Comparison of ENCODE assay signal across 7 cellular contexts in genomic region chr3:33446886-33447625, GRCh38. TPM values are rescaled to one million over a fixed set of nuclear protein-coding genes. Genes with fewer than 3 reads are reported as not detected.
DNase-seq lines count a peak whose midpoint lies in the region; ATAC-seq, FAIRE-seq and TF ChIP-seq lines count a peak whose summit lies in the region.
"Not testable (repeated sequence)": the region's sequence is repeated elsewhere in the genome, so short reads cannot be mapped to it uniquely, and the experiment has no call there.

No MANE protein-coding gene starts in this region.

- not testable (repeated sequence) for H3K36me3 Mint-ChIP-seq in activated CD4-positive, alpha-beta T cell treated with anti-CD3 and anti-CD28 coated beads for 36 hours (ENCODE audit: low read depth); activated naive CD4-positive, alpha-beta T cell treated with anti-CD3 and anti-CD28 coated beads, Interleukin-2, amount 10 ng/mL, durations not matched to agents 7 days and 5 days

- H3K4ac ChIP-seq in H1 (replicated peaks; ENCODE audit: insufficient read length, low read depth, low read length), result not testable (repeated sequence)

- not testable (repeated sequence) for H2BK15ac ChIP-seq in H1 (ENCODE audit: low read length)

- not testable (repeated sequence) for H3K56ac ChIP-seq in H1 (replicated peaks; ENCODE audit: insufficient read length, low read depth, low read length)

- intact Hi-C loops in activated CD4-positive, alpha-beta T cell treated with anti-CD3 and anti-CD28 coated beads for 36 hours (cut with DNase I, micrococcal nuclease), result loop anchor here in 1 of 2 experiments (10.0 kb wide), 1 partner anchor 1342 kb away; the partner anchor contains the start of gene GPD1L

- not testable (repeated sequence) for ATAC-seq in activated CD4-positive, alpha-beta T cell treated with anti-CD3 and anti-CD28 coated beads for 36 hours

- not testable (repeated sequence) for TF ChIP-seq CTCF in H1 (IDR thresholded peaks at IDR 0.05; ENCODE audit: control extremely low read depth in 1 of 3, insufficient read depth in 1 of 3, low read depth in 1 of 3, low read length in 3 of 3); neural cell (IDR thresholded peaks at IDR 0.05; ENCODE audit: poor library complexity, severe bottlenecking)

- not testable (repeated sequence) for H3K27ac ChIP-seq in H1 (ENCODE audit: low read depth, low read length)
- H3K27ac ChIP-seq in neural cell (ENCODE audit: low read length), result peak overlapping the region; percentile 28

- H2BK5ac ChIP-seq in H1 (ENCODE audit: low read depth, low read length), result not testable (repeated sequence)

- H3K27me3 ChIP-seq in H1 (replicated peaks in 1 of 4; ENCODE audit: control insufficient read depth in 3 of 4, extremely low read depth in 1 of 4, insufficient read depth in 3 of 4, low read length in 3 of 4); neural cell (ENCODE audit: insufficient read depth, low read depth, low read length): not testable (repeated sequence)

- not testable (repeated sequence) for TF ChIP-seq EP300 in H1 (IDR thresholded peaks at IDR 0.05; ENCODE audit: borderline replicate concordance in 1 of 2, low read depth in 2 of 2, low read length in 2 of 2); neural cell (conservative IDR thresholded peaks at IDR 0.05; ENCODE audit: poor library complexity, severe bottlenecking)

- H2BK120ac ChIP-seq in H1 (replicated peaks; ENCODE audit: low read depth, low read length), result not testable (repeated sequence)

- H3K23ac ChIP-seq in H1 (ENCODE audit: insufficient read length), result not testable (repeated sequence)

- H3K27me3 Mint-ChIP-seq in activated CD4-positive, alpha-beta T cell treated with anti-CD3 and anti-CD28 coated beads for 36 hours; activated naive CD4-positive, alpha-beta T cell treated with anti-CD3 and anti-CD28 coated beads, Interleukin-2, amount 10 ng/mL, durations not matched to agents 7 days and 5 days: not testable (repeated sequence)

- not testable (repeated sequence) for H4K5ac ChIP-seq in H1 (ENCODE audit: insufficient read length, low read depth, low read length)

- peaks cover 16% of the 10 kb centered on the region for H3K4me1 Mint-ChIP-seq in activated CD4-positive, alpha-beta T cell treated with anti-CD3 and anti-CD28 coated beads for 36 hours
- H3K4me1 Mint-ChIP-seq in activated naive CD4-positive, alpha-beta T cell treated with anti-CD3 and anti-CD28 coated beads, Interleukin-2, amount 10 ng/mL, durations not matched to agents 7 days and 5 days, result peaks cover 16% of the 10 kb centered on the region

- not testable (repeated sequence) for H3K14ac ChIP-seq in H1 (ENCODE audit: insufficient read length)

- POLR2A ChIA-PET in activated CD4-positive, alpha-beta T cell treated with anti-CD3 and anti-CD28 coated beads for 36 hours (lab: Charles Lee), result not testable (repeated sequence)
- POLR2A ChIA-PET in H1 (lab: Charles Lee; ENCODE audit: partially characterized antibody), result interaction anchor here (0.8 kb wide), 1 partner anchor 8 kb away, joined by 3 read pairs; no protein-coding TSS in a partner anchor

- CTCF ChIA-PET in activated CD4-positive, alpha-beta T cell treated with anti-CD3 and anti-CD28 coated beads for 36 hours (lab: Charles Lee), result interaction anchor here (0.7 to 0.9 kb wide), 2 partner anchors 17 to 28 kb away, joined by 3 read pairs; no protein-coding TSS in a partner anchor
- CTCF ChIA-PET in activated naive CD4-positive, alpha-beta T cell treated with anti-CD3 and anti-CD28 coated beads, Interleukin-2, amount 10 ng/mL, durations not matched to agents 7 days and 5 days (lab: Charles Lee), result not testable (repeated sequence)
- CTCF ChIA-PET in H1 (lab: Charles Lee; ENCODE audit: partially characterized antibody), result interaction anchor here (0.6 kb wide), 1 partner anchor 334 kb away, joined by 6 read pairs; no protein-coding TSS in a partner anchor

- H3K9me2 ChIP-seq in neural cell (ENCODE audit: insufficient read depth, low read length), result not testable (repeated sequence)

- H3K79me2 ChIP-seq in H1 (ENCODE audit: control insufficient read depth in 1 of 2, insufficient read depth in 2 of 2, low read length in 2 of 2); neural cell (replicated peaks; ENCODE audit: insufficient read depth, low read length): not testable (repeated sequence)

- 0 out of 2 replicates have a peak overlapping the region, but pooled peaks have one; percentile 32 for H2AFZ ChIP-seq in H1 (ENCODE audit: low read length)
- H2AFZ ChIP-seq in neural cell (ENCODE audit: low read depth, low read length), result not testable (repeated sequence)

- H3K9me3 Mint-ChIP-seq in activated CD4-positive, alpha-beta T cell treated with anti-CD3 and anti-CD28 coated beads for 36 hours (ENCODE audit: low read depth); activated naive CD4-positive, alpha-beta T cell treated with anti-CD3 and anti-CD28 coated beads, Interleukin-2, amount 10 ng/mL, durations not matched to agents 7 days and 5 days: not testable (repeated sequence)

- not testable (repeated sequence) for H2AK5ac ChIP-seq in H1 (ENCODE audit: low read depth, low read length)

- H3K23me2 ChIP-seq in H1 (ENCODE audit: low read depth, low read length), result not testable (repeated sequence)

- not testable (repeated sequence) for H3K4me1 ChIP-seq in H1 (replicated peaks in 1 of 4; ENCODE audit: control insufficient read depth in 3 of 4, insufficient read depth in 4 of 4, low read length in 3 of 4)

- H2BK20ac ChIP-seq in H1 (ENCODE audit: low read length), result not testable (repeated sequence)

- 31% methylated on average over 22 of the region's 22 CpGs; no CpG with 5 or more reads in 1 of the 2 experiments for WGBS in H1 (ENCODE audit: extremely low coverage in 1 of 2, insufficient coverage in 1 of 2, insufficient read length in 1 of 2, insufficient replicate concordance in 2 of 2, low coverage in 1 of 2, low lambda C conversion rate in 2 of 2, missing lambda C conversion rate in 1 of 2), 2 experiments

- not testable (repeated sequence) for H3K18ac ChIP-seq in H1 (ENCODE audit: extremely low read depth, low read length)

- not testable (repeated sequence) for TF ChIP-seq RAD21 in H1 (IDR thresholded peaks at IDR 0.05 in 1 of 2, conservative IDR thresholded peaks at IDR 0.05 in 1 of 2; ENCODE audit: low read depth in 2 of 2, low read length in 2 of 2); neural cell (conservative IDR thresholded peaks at IDR 0.05)

- not testable (repeated sequence) for H4K91ac ChIP-seq in H1 (replicated peaks; ENCODE audit: insufficient read length, low read length)

- not testable (repeated sequence) for H4K8ac ChIP-seq in H1 (ENCODE audit: extremely low read depth, insufficient read depth, low read length)

- H3K4me2 ChIP-seq in H1 (ENCODE audit: insufficient read depth in 1 of 2, low read depth in 2 of 2, low read length in 2 of 2), result peak overlapping the region; percentile 87 to 89
- not testable (repeated sequence) for H3K4me2 ChIP-seq in neural cell (ENCODE audit: low read length)

- FAIRE-seq in H1 (lab: Jason Lieb, UNC), result not testable (repeated sequence)

- TF ChIP-seq POLR2A in H1 (IDR thresholded peaks at IDR 0.05; ENCODE audit: control extremely low read depth in 1 of 2, low read depth in 2 of 2, low read length in 2 of 2), result not testable (repeated sequence)

- DNase-seq in DMS53 (lab: John Stamatoyannopoulos, UW), result peak; percentile 3
- peak; percentile 5 for DNase-seq in NCI-H2029 (lab: John Stamatoyannopoulos, UW)
- not testable (repeated sequence) for DNase-seq in activated CD4-positive, alpha-beta T cell treated with anti-CD3 and anti-CD28 coated beads for 36 hours; activated naive CD4-positive, alpha-beta T cell treated with anti-CD3 and anti-CD28 coated beads, Interleukin-2, amount 10 ng/mL, durations not matched to agents 7 days and 5 days
- DNase-seq in H1 (ENCODE audit: low read depth in 1 of 2, low spot score in 2 of 2), result peak in 1 of 2 experiments; percentile 58
- peak; percentile 78 for DNase-seq in islet precursor cell

- H3K79me1 ChIP-seq in H1 (ENCODE audit: low read depth, low read length), result not testable (repeated sequence)

- H3K9me3 ChIP-seq in H1 (ENCODE audit: insufficient read depth in 2 of 2, low read depth in 1 of 2, low read length in 1 of 2); neural cell (ENCODE audit: low read length): not testable (repeated sequence)

- H4K20me1 ChIP-seq in H1 (replicated peaks in 1 of 2; ENCODE audit: control insufficient read depth in 1 of 2, insufficient read depth in 2 of 2, low read length in 2 of 2); neural cell (ENCODE audit: insufficient read depth): not testable (repeated sequence)

- not testable (repeated sequence) for H3F3A ChIP-seq in neural cell (ENCODE audit: insufficient read depth, low read length, poor library complexity, severe bottlenecking)

- H3K36me3 ChIP-seq in H1 (ENCODE audit: control insufficient read depth in 2 of 4, insufficient read depth in 4 of 4, low read length in 3 of 4); neural cell (ENCODE audit: insufficient read depth, low read length): not testable (repeated sequence)

- H3K9ac ChIP-seq in H1 (replicated peaks in 1 of 4; ENCODE audit: extremely low read depth in 1 of 4, low read depth in 3 of 4, low read length in 3 of 4), result not testable (repeated sequence)
- peak overlapping the region; percentile 48 for H3K9ac ChIP-seq in neural cell (ENCODE audit: low read length)

- H3K27ac Mint-ChIP-seq in activated CD4-positive, alpha-beta T cell treated with anti-CD3 and anti-CD28 coated beads for 36 hours, result peak overlapping the region; percentile 34
- H3K27ac Mint-ChIP-seq in activated naive CD4-positive, alpha-beta T cell treated with anti-CD3 and anti-CD28 coated beads, Interleukin-2, amount 10 ng/mL, durations not matched to agents 7 days and 5 days, result peak overlapping the region; percentile 58

- H3K4me3 Mint-ChIP-seq in activated CD4-positive, alpha-beta T cell treated with anti-CD3 and anti-CD28 coated beads for 36 hours, result peak overlapping the region; percentile 74
- H3K4me3 Mint-ChIP-seq in activated naive CD4-positive, alpha-beta T cell treated with anti-CD3 and anti-CD28 coated beads, Interleukin-2, amount 10 ng/mL, durations not matched to agents 7 days and 5 days, result peak overlapping the region; percentile 65

- H2BK12ac ChIP-seq in H1 (ENCODE audit: low read depth, low read length), result not testable (repeated sequence)

- H3K4me3 ChIP-seq in H1 (ENCODE audit: extremely low read depth in 1 of 4, insufficient read depth in 2 of 4, low read depth in 3 of 4, low read length in 4 of 4) (peak overlapping the region; percentile 40 to 67 (median 50)), neural cell (ENCODE audit: low read length) (peak overlapping the region; percentile 67)

RNA-seq across cellular contexts. Expression of gene UBP1, which starts 6.9 kb away (rescaled TPM):
- total RNA-seq in activated CD4-positive, alpha-beta T cell treated with anti-CD3 and anti-CD28 coated beads for 36 hours, result 10 to 100 TPM; 54.8 to 66.0 TPM
- total RNA-seq in H1 (2021; fragmentation: NEBNext Ultra II Directional; extraction: Animal tissue kit (Norgen Biotek cat#: 25700)), result 64.5 and 71.9 TPM in 2 replicates
- 41.4 and 47.3 TPM in 2 replicates for polyA plus RNA-seq in H1 (2011; rRNA removed)
- 71.8 TPM for polyA plus RNA-seq in H1 (2011; cell fraction: cytosol; rRNA removed)
- polyA plus RNA-seq in H1 (2011; cell fraction: nucleus; rRNA removed), result 165 TPM
- 54.7 to 73.7 TPM (median 62.4 TPM) in 4 replicates for polyA plus RNA-seq in H1 (2012, experiment 1 of 2)
- 7.3 TPM for polyA plus RNA-seq in H1 (2012, experiment 2 of 2)
- 68.1 TPM for polyA plus RNA-seq in H1 (2013, experiment 1 of 2)
- 61.2 TPM for polyA plus RNA-seq in H1 (2013, experiment 2 of 2)
- 92.7 and 99.5 TPM in 2 replicates for polyA minus RNA-seq in H1 (2011; rRNA and poly(A)+ RNA removed)
- polyA minus RNA-seq in H1 (2011; cell fraction: cytosol; rRNA and poly(A)+ RNA removed), result 58.2 TPM
- 124 TPM for polyA minus RNA-seq in H1 (2011; cell fraction: nucleus; rRNA and poly(A)+ RNA removed)
- polyA plus RNA-seq in neural cell, result 59.6 and 74.2 TPM in 2 replicates
- polyA minus RNA-seq in neural cell, result 85.0 and 97.4 TPM in 2 replicates
